1 cellular context compared by ENCODE assay signal in the genomic region with DNA sequence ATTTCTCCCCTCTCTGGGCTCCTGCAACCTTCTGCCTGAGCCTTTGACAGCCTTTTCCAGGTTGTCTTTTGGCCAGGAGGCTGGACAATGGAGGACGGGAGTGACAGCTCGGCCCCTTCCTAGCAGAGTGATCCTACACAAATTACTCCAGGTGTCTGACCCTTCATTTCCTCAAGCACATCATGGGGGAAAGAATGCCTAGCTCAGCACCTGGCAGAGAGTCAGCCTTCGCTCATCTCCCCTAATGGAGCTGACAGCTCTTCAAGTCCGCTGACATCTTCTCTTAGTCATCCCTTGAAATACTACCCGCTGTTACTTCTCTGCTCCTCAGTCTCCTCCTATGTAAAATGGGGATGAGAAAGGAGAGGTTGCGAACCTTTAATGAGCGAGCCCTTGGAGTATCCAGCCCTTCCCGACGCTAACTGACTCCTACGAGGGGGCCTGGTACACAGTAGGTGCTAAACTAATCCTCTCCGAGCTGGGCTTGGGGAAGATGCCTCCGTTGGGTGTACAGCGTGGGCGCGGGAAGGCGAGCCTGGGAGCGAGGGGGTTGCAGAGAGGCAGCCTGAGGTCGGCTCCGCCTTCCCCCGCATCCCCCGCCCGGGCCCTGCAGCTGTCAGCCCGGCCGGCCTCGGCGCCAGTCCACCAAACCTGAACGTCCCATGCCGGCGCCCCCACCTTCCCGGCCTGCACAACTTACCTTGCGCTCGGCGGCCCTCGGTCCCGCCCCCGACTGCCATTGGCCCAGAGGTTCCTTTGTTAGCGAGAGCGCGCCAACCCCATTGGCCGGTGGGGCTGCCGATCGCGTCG.
TF ChIP-seq lines count a peak whose summit lies in the region.

No MANE protein-coding gene starts in this region.

TF ChIP-seq in HepG2, 621 proteins besides CTCF, POLR2A, EP300 and RAD21 (continued from another document and continues in another):
- TF ChIP-seq, protein P1, sequence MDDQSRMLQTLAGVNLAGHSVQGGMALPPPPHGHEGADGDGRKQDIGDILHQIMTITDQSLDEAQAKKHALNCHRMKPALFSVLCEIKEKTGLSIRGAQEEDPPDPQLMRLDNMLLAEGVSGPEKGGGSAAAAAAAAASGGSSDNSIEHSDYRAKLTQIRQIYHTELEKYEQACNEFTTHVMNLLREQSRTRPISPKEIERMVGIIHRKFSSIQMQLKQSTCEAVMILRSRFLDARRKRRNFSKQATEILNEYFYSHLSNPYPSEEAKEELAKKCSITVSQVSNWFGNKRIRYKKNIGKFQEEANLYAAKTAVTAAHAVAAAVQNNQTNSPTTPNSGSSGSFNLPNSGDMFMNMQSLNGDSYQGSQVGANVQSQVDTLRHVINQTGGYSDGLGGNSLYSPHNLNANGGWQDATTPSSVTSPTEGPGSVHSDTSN (CRISPR knock-in tag; IDR thresholded peaks at IDR 0.05; ENCODE audit: borderline replicate concordance): no peak
- peak; percentile 59; the same call in 1 of the 2 replicates for TF ChIP-seq HDAC2 (CRISPR knock-in tag; IDR thresholded peaks at IDR 0.05)
- peak; percentile 37 for TF ChIP-seq PHF8 (CRISPR knock-in tag; IDR thresholded peaks at IDR 0.05)
- peak; percentile 67 for TF ChIP-seq POGZ (CRISPR knock-in tag; IDR thresholded peaks at IDR 0.05)
- TF ChIP-seq MAZ (IDR thresholded peaks at IDR 0.05; ENCODE audit: borderline replicate concordance, low read depth, low read length): peak; percentile 92
- TF ChIP-seq MAZ (CRISPR knock-in tag; IDR thresholded peaks at IDR 0.05; ENCODE audit: low read depth): peak; percentile 94
- no peak for TF ChIP-seq NONO (IDR thresholded peaks at IDR 0.05)
- TF ChIP-seq NONO (CRISPR knock-in tag; conservative IDR thresholded peaks at IDR 0.05): peak; percentile 31; the same call in 1 of the 2 replicates
- TF ChIP-seq, protein P2, sequence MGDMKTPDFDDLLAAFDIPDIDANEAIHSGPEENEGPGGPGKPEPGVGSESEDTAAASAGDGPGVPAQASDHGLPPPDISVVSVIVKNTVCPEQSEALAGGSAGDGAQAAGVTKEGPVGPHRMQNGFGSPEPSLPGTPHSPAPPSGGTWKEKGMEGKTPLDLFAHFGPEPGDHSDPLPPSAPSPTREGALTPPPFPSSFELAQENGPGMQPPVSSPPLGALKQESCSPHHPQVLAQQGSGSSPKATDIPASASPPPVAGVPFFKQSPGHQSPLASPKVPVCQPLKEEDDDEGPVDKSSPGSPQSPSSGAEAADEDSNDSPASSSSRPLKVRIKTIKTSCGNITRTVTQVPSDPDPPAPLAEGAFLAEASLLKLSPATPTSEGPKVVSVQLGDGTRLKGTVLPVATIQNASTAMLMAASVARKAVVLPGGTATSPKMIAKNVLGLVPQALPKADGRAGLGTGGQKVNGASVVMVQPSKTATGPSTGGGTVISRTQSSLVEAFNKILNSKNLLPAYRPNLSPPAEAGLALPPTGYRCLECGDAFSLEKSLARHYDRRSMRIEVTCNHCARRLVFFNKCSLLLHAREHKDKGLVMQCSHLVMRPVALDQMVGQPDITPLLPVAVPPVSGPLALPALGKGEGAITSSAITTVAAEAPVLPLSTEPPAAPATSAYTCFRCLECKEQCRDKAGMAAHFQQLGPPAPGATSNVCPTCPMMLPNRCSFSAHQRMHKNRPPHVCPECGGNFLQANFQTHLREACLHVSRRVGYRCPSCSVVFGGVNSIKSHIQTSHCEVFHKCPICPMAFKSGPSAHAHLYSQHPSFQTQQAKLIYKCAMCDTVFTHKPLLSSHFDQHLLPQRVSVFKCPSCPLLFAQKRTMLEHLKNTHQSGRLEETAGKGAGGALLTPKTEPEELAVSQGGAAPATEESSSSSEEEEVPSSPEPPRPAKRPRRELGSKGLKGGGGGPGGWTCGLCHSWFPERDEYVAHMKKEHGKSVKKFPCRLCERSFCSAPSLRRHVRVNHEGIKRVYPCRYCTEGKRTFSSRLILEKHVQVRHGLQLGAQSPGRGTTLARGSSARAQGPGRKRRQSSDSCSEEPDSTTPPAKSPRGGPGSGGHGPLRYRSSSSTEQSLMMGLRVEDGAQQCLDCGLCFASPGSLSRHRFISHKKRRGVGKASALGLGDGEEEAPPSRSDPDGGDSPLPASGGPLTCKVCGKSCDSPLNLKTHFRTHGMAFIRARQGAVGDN (CRISPR knock-in tag; IDR thresholded peaks at IDR 0.05): peak; percentile 56
- TF ChIP-seq GABPA (IDR thresholded peaks at IDR 0.05; ENCODE audit: low read depth, low read length): no peak
- peak; percentile 36; the same call in 1 of the 2 replicates for TF ChIP-seq GABPA (CRISPR knock-in tag; IDR thresholded peaks at IDR 0.05; ENCODE audit: low read depth)
- 0 out of 2 replicates have a peak, but pooled peaks have one; percentile 8 for TF ChIP-seq DNMT3B (CRISPR knock-in tag; conservative IDR thresholded peaks at IDR 0.05)
- TF ChIP-seq ZNF331 (CRISPR knock-in tag; IDR thresholded peaks at IDR 0.05): peak; percentile 19; the same call in 1 of the 2 replicates
- peak; percentile 36; the same call in 1 of the 2 replicates for TF ChIP-seq TCF7 (IDR thresholded peaks at IDR 0.05; ENCODE audit: low read depth)
- TF ChIP-seq, protein P3, sequence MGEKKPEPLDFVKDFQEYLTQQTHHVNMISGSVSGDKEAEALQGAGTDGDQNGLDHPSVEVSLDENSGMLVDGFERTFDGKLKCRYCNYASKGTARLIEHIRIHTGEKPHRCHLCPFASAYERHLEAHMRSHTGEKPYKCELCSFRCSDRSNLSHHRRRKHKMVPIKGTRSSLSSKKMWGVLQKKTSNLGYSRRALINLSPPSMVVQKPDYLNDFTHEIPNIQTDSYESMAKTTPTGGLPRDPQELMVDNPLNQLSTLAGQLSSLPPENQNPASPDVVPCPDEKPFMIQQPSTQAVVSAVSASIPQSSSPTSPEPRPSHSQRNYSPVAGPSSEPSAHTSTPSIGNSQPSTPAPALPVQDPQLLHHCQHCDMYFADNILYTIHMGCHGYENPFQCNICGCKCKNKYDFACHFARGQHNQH (CRISPR knock-in tag; IDR thresholded peaks at IDR 0.05): peak; percentile 39; the same call in 1 of the 2 replicates
- TF ChIP-seq KMT2A (CRISPR knock-in tag; IDR thresholded peaks at IDR 0.05): peak; percentile 55; the same call in 1 of the 2 replicates
- peak in 1 of 2 experiments; percentile 49; a peak in 1 of 4 replicates for TF ChIP-seq KLF16 (CRISPR knock-in tag; IDR thresholded peaks at IDR 0.05)
- TF ChIP-seq, protein P4, sequence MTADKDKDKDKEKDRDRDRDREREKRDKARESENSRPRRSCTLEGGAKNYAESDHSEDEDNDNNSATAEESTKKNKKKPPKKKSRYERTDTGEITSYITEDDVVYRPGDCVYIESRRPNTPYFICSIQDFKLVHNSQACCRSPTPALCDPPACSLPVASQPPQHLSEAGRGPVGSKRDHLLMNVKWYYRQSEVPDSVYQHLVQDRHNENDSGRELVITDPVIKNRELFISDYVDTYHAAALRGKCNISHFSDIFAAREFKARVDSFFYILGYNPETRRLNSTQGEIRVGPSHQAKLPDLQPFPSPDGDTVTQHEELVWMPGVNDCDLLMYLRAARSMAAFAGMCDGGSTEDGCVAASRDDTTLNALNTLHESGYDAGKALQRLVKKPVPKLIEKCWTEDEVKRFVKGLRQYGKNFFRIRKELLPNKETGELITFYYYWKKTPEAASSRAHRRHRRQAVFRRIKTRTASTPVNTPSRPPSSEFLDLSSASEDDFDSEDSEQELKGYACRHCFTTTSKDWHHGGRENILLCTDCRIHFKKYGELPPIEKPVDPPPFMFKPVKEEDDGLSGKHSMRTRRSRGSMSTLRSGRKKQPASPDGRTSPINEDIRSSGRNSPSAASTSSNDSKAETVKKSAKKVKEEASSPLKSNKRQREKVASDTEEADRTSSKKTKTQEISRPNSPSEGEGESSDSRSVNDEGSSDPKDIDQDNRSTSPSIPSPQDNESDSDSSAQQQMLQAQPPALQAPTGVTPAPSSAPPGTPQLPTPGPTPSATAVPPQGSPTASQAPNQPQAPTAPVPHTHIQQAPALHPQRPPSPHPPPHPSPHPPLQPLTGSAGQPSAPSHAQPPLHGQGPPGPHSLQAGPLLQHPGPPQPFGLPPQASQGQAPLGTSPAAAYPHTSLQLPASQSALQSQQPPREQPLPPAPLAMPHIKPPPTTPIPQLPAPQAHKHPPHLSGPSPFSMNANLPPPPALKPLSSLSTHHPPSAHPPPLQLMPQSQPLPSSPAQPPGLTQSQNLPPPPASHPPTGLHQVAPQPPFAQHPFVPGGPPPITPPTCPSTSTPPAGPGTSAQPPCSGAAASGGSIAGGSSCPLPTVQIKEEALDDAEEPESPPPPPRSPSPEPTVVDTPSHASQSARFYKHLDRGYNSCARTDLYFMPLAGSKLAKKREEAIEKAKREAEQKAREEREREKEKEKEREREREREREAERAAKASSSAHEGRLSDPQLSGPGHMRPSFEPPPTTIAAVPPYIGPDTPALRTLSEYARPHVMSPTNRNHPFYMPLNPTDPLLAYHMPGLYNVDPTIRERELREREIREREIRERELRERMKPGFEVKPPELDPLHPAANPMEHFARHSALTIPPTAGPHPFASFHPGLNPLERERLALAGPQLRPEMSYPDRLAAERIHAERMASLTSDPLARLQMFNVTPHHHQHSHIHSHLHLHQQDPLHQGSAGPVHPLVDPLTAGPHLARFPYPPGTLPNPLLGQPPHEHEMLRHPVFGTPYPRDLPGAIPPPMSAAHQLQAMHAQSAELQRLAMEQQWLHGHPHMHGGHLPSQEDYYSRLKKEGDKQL (CRISPR knock-in tag; IDR thresholded peaks at IDR 0.05; ENCODE audit: low read depth): no peak
- TF ChIP-seq PCBP1 (IDR thresholded peaks at IDR 0.05; ENCODE audit: borderline replicate concordance, low read depth, low read length): no peak
- TF ChIP-seq, protein P5, sequence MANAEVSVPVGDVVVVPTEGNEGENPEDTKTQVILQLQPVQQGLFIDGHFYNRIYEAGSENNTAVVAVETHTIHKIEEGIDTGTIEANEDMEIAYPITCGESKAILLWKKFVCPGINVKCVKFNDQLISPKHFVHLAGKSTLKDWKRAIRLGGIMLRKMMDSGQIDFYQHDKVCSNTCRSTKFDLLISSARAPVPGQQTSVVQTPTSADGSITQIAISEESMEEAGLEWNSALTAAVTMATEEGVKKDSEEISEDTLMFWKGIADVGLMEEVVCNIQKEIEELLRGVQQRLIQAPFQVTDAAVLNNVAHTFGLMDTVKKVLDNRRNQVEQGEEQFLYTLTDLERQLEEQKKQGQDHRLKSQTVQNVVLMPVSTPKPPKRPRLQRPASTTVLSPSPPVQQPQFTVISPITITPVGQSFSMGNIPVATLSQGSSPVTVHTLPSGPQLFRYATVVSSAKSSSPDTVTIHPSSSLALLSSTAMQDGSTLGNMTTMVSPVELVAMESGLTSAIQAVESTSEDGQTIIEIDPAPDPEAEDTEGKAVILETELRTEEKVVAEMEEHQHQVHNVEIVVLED (CRISPR knock-in tag; IDR thresholded peaks at IDR 0.05; ENCODE audit: borderline replicate concordance): peak; percentile 79
- peak; percentile 41; the same call in 1 of the 2 replicates for TF ChIP-seq KDM5B (CRISPR knock-in tag; IDR thresholded peaks at IDR 0.05; ENCODE audit: borderline replicate concordance)
- peak; percentile 45; the same call in 1 of the 2 replicates for TF ChIP-seq MEIS2 (CRISPR knock-in tag; IDR thresholded peaks at IDR 0.05)
- TF ChIP-seq SAP130 (CRISPR knock-in tag; IDR thresholded peaks at IDR 0.05; ENCODE audit: low read depth): peak; percentile 91
- no peak for TF ChIP-seq HOXD1 (CRISPR knock-in tag; IDR thresholded peaks at IDR 0.05)
- TF ChIP-seq XBP1 (CRISPR knock-in tag; IDR thresholded peaks at IDR 0.05): no peak
- no peak for TF ChIP-seq FOXC1 (CRISPR knock-in tag; IDR thresholded peaks at IDR 0.05; ENCODE audit: borderline replicate concordance)
- peak; percentile 67; the same call in 1 of the 2 replicates for TF ChIP-seq SALL1 (CRISPR knock-in tag; IDR thresholded peaks at IDR 0.05)
- TF ChIP-seq KDM3A (CRISPR knock-in tag; IDR thresholded peaks at IDR 0.05; ENCODE audit: low read depth): 0 out of 2 replicates have a peak, but pooled peaks have one; percentile 62
- TF ChIP-seq GABPB1 (CRISPR knock-in tag; IDR thresholded peaks at IDR 0.05): peak; percentile 80
- TF ChIP-seq, protein P6, sequence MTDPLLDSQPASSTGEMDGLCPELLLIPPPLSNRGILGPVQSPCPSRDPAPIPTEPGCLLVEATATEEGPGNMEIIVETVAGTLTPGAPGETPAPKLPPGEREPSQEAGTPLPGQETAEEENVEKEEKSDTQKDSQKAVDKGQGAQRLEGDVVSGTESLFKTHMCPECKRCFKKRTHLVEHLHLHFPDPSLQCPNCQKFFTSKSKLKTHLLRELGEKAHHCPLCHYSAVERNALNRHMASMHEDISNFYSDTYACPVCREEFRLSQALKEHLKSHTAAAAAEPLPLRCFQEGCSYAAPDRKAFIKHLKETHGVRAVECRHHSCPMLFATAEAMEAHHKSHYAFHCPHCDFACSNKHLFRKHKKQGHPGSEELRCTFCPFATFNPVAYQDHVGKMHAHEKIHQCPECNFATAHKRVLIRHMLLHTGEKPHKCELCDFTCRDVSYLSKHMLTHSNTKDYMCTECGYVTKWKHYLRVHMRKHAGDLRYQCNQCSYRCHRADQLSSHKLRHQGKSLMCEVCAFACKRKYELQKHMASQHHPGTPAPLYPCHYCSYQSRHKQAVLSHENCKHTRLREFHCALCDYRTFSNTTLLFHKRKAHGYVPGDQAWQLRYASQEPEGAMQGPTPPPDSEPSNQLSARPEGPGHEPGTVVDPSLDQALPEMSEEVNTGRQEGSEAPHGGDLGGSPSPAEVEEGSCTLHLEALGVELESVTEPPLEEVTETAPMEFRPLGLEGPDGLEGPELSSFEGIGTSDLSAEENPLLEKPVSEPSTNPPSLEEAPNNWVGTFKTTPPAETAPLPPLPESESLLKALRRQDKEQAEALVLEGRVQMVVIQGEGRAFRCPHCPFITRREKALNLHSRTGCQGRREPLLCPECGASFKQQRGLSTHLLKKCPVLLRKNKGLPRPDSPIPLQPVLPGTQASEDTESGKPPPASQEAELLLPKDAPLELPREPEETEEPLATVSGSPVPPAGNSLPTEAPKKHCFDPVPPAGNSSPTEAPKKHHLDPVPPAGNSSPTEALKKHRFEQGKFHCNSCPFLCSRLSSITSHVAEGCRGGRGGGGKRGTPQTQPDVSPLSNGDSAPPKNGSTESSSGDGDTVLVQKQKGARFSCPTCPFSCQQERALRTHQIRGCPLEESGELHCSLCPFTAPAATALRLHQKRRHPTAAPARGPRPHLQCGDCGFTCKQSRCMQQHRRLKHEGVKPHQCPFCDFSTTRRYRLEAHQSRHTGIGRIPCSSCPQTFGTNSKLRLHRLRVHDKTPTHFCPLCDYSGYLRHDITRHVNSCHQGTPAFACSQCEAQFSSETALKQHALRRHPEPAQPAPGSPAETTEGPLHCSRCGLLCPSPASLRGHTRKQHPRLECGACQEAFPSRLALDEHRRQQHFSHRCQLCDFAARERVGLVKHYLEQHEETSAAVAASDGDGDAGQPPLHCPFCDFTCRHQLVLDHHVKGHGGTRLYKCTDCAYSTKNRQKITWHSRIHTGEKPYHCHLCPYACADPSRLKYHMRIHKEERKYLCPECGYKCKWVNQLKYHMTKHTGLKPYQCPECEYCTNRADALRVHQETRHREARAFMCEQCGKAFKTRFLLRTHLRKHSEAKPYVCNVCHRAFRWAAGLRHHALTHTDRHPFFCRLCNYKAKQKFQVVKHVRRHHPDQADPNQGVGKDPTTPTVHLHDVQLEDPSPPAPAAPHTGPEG (CRISPR knock-in tag; IDR thresholded peaks at IDR 0.05): peak; percentile 77; the same call in 1 of the 2 replicates
- TF ChIP-seq ELF1 (CRISPR knock-in tag; IDR thresholded peaks at IDR 0.05): no peak
- TF ChIP-seq FOXO1 (CRISPR knock-in tag; IDR thresholded peaks at IDR 0.05): no peak; the same call in 1 of the 2 replicates
- 0 out of 2 replicates have a peak, but pooled peaks have one; percentile 4 for TF ChIP-seq ZNF264 (CRISPR knock-in tag; IDR thresholded peaks at IDR 0.05)
- peak; percentile 38; the same call in 1 of the 2 replicates for TF ChIP-seq GATAD2A (CRISPR knock-in tag; IDR thresholded peaks at IDR 0.05)
- 0 out of 2 replicates have a peak, but pooled peaks have one; percentile 26 for TF ChIP-seq ZNF232 (CRISPR knock-in tag; IDR thresholded peaks at IDR 0.05; ENCODE audit: borderline replicate concordance)
- no peak for TF ChIP-seq ZNF550 (CRISPR knock-in tag; IDR thresholded peaks at IDR 0.05; ENCODE audit: borderline replicate concordance)
